ENCODE assay signal across 12 cellular contexts in genomic region chr3:70811880-70812279, GRCh38.
DNase-seq lines count a peak whose midpoint lies in the region; FAIRE-seq and TF ChIP-seq lines count a peak whose summit lies in the region.
"Had no signal": no experiment of that assay in that cellular context is flagged by ENCODE, and none has a peak within 500 bp of the region (broad histone marks: within the 10 kb centered on the region; RNA-seq: fewer than 3 reads in every experiment).

No MANE protein-coding gene starts in this region.

- H3K27me3 ChIP-seq in dorsolateral prefrontal cortex, result no peaks in the 10 kb centered on the region

- H3K9me3 Mint-ChIP-seq in nephron progenitor cell, result peaks cover 12% of the 10 kb centered on the region

- TF ChIP-seq POLR2A in H54 (IDR thresholded peaks at IDR 0.05; ENCODE audit: low read depth, low read length), result no peak

- intact Hi-C loops in dorsolateral prefrontal cortex (cut with DNase I), result no loop called here

- TF ChIP-seq CTCF in dorsolateral prefrontal cortex (IDR thresholded peaks at IDR 0.05 in 54 of 56, conservative IDR thresholded peaks at IDR 0.05 in 2 of 56; ENCODE audit: low read depth in 1 of 56, partially characterized antibody in 56 of 56) (no peak), nephron progenitor cell (IDR thresholded peaks at IDR 0.05) (no peak)

- H3K4me3 Mint-ChIP-seq in nephron progenitor cell, result no peak overlapping the region
- H3K4me3 Mint-ChIP-seq: dendritic cell treated with granulocyte-macrophage colony-stimulating factor and Interleukin-4, amounts not matched to agents 40 ng/mL and 50 ng/mL, for 4 days; memory B cell; T-cell had no signal

- DNase-seq in DMS 273 (lab: John Stamatoyannopoulos, UW; ENCODE audit: unreplicated experiment) (peak; percentile 69), DMS 273 treated with DMSO at 0.1 percent for 48 hours (lab: John Stamatoyannopoulos, UW) (no peak), RPMI7951 (ENCODE audit: low read depth) (peak; percentile 76), fibroblast of peridontal ligament (ENCODE audit: extremely low read depth) (peak; percentile 97), pons (ENCODE audit: low spot score) (peak; percentile 24), dorsolateral prefrontal cortex (no peak), nephron progenitor cell (no peak), H54 (ENCODE audit: insufficient read length, low spot score) (no peak)
- DNase-seq: T-cell had no signal

- H3K27me3 Mint-ChIP-seq in nephron progenitor cell (ENCODE audit: low read depth, poor library complexity), result peaks cover 6% of the 10 kb centered on the region
- H3K27me3 Mint-ChIP-seq: dendritic cell treated with granulocyte-macrophage colony-stimulating factor and Interleukin-4, amounts not matched to agents 40 ng/mL and 50 ng/mL, for 4 days had no signal

- no peak overlapping the region for H3K4me3 ChIP-seq in dorsolateral prefrontal cortex

- no peak for FAIRE-seq in H54 (lab: Jason Lieb, UNC)

- peaks cover 5% of the 10 kb centered on the region for H3K4me1 Mint-ChIP-seq in nephron progenitor cell
- H3K4me1 Mint-ChIP-seq: memory B cell, T-cell had no signal

- no peak overlapping the region for H3K27ac Mint-ChIP-seq in nephron progenitor cell
- H3K27ac Mint-ChIP-seq: dendritic cell treated with granulocyte-macrophage colony-stimulating factor and Interleukin-4, amounts not matched to agents 40 ng/mL and 50 ng/mL, for 4 days; memory B cell; T-cell had no signal

- H3K27ac ChIP-seq in dorsolateral prefrontal cortex, result no peak overlapping the region
- H3K27ac ChIP-seq: 22Rv1 had no signal

- no peaks in the 10 kb centered on the region for H3K36me3 Mint-ChIP-seq in nephron progenitor cell (ENCODE audit: low read depth)
- H3K36me3 Mint-ChIP-seq: memory B cell, T-cell had no signal

Comparison
In these comparisons a context has a peak if more than half of its experiments do, and no peak if none do; other contexts are left out.
1. DNase-seq: peak in DMS 273 (single experiment), RPMI7951 (single experiment), fibroblast of peridontal ligament (single experiment) and pons (single experiment); none in DMS 273 treated with DMSO at 0.1 percent for 48 hours (single experiment), dorsolateral prefrontal cortex (0 of 10), nephron progenitor cell (single experiment) and H54 (single experiment).